In genomic region chr12:120536064-120536791, GRCh38 we compare ENCODE assay signal across 8 cellular contexts. TPM values are rescaled to one million over a fixed set of nuclear protein-coding genes. Genes with fewer than 3 reads are reported as not detected.
DNase-seq lines count a peak whose midpoint lies in the region; ATAC-seq and TF ChIP-seq lines count a peak whose summit lies in the region.

No MANE protein-coding gene starts in this region.

- no peak for TF ChIP-seq CTCF in HL-60 (IDR thresholded peaks at IDR 0.05; ENCODE audit: insufficient read depth, low read length)

- H3K36me3 Mint-ChIP-seq in activated T-cell treated with anti-CD3 and anti-CD28 coated beads, Interleukin-2, amount 50 U/mL, for 4 hours (ENCODE audit: insufficient read depth) = peaks cover 10% of the 10 kb centered on the region
- peaks cover 7% of the 10 kb centered on the region for H3K36me3 Mint-ChIP-seq in stimulated activated memory B cell treated with anti-CD40 and anti-IgM and Interleukin-4, amounts not matched to agents 10 μg/mL and 1 μg/mL and 100 μg/mL, for 72 hours

- peak overlapping the region; percentile 78; the same call in 1 of the 2 replicates for H3K27ac ChIP-seq in HL-60 (replicated peaks)

- no peak for ATAC-seq in activated T-cell treated with anti-CD3 and anti-CD28 coated beads, Interleukin-2, amount 50 U/mL, for 4 hours
- no peak for ATAC-seq in stimulated activated memory B cell treated with anti-CD40 and anti-IgM and Interleukin-4, amounts not matched to agents 10 μg/mL and 1 μg/mL and 100 μg/mL, for 72 hours

- H3K27ac Mint-ChIP-seq in stimulated activated memory B cell treated with anti-CD40 and anti-IgM and Interleukin-4, amounts not matched to agents 10 μg/mL and 1 μg/mL and 100 μg/mL, for 72 hours = peak overlapping the region; percentile 63

- DNase-seq in HL-60 (ENCODE audit: low read depth in 1 of 2, low spot score in 1 of 2) (peak in 1 of 2 experiments; percentile 15), NCI-H446 (lab: John Stamatoyannopoulos, UW) (no peak), NCI-H2081 (lab: John Stamatoyannopoulos, UW) (no peak), putamen (ENCODE audit: low spot score) (no peak), midbrain (lab: John Stamatoyannopoulos, UW) (no peak)
- DNase-seq in activated T-cell treated with anti-CD3 and anti-CD28 coated beads, Interleukin-2, amount 50 U/mL, for 4 hours = no peak

- H3K9me3 Mint-ChIP-seq in activated T-cell treated with anti-CD3 and anti-CD28 coated beads, Interleukin-2, amount 50 U/mL, for 4 hours = no peaks in the 10 kb centered on the region
- H3K9me3 Mint-ChIP-seq in stimulated activated memory B cell treated with anti-CD40 and anti-IgM and Interleukin-4, amounts not matched to agents 10 μg/mL and 1 μg/mL and 100 μg/mL, for 72 hours = no peaks in the 10 kb centered on the region

- H3K27me3 Mint-ChIP-seq in activated T-cell treated with anti-CD3 and anti-CD28 coated beads, Interleukin-2, amount 50 U/mL, for 4 hours (ENCODE audit: low read depth) = no peaks in the 10 kb centered on the region
- H3K27me3 Mint-ChIP-seq in stimulated activated memory B cell treated with anti-CD40 and anti-IgM and Interleukin-4, amounts not matched to agents 10 μg/mL and 1 μg/mL and 100 μg/mL, for 72 hours = no peaks in the 10 kb centered on the region

- peaks cover 62% of the 10 kb centered on the region for H3K4me1 Mint-ChIP-seq in activated T-cell treated with anti-CD3 and anti-CD28 coated beads, Interleukin-2, amount 50 U/mL, for 4 hours (ENCODE audit: low read depth)
- peaks cover 55% of the 10 kb centered on the region for H3K4me1 Mint-ChIP-seq in stimulated activated memory B cell treated with anti-CD40 and anti-IgM and Interleukin-4, amounts not matched to agents 10 μg/mL and 1 μg/mL and 100 μg/mL, for 72 hours

- peak overlapping the region; percentile 95 for H3K4me3 Mint-ChIP-seq in activated T-cell treated with anti-CD3 and anti-CD28 coated beads, Interleukin-2, amount 50 U/mL, for 4 hours
- H3K4me3 Mint-ChIP-seq in stimulated activated memory B cell treated with anti-CD40 and anti-IgM and Interleukin-4, amounts not matched to agents 10 μg/mL and 1 μg/mL and 100 μg/mL, for 72 hours = peak overlapping the region; percentile 99

- H3K27me3 ChIP-seq in HL-60 (ENCODE audit: insufficient read depth, poor library complexity, severe bottlenecking) = no peaks in the 10 kb centered on the region

- peak overlapping the region; percentile 90 for H3K4me3 ChIP-seq in HL-60 (replicated peaks; ENCODE audit: insufficient read depth, low read length)
- peak overlapping the region; percentile 88 for H3K4me3 ChIP-seq in iPS-11a (ENCODE audit: low read depth, low read length)

RNA-seq across cellular contexts. Expression of gene RNF10, which starts 2.1 kb away (rescaled TPM):
- 100 to 1,000 TPM; 152 to 169 (median 161) TPM for total RNA-seq in activated T-cell treated with anti-CD3 and anti-CD28 coated beads, Interleukin-2, amount 50 U/mL, for 4 hours

RNA-seq across cellular contexts. Expression of gene COQ5, which starts 7.3 kb away (rescaled TPM):
- total RNA-seq in activated T-cell treated with anti-CD3 and anti-CD28 coated beads, Interleukin-2, amount 50 U/mL, for 4 hours = 10 to 100 TPM; 23.6 to 29.9 (median 26.4) TPM

RNA-seq across cellular contexts. Expression of gene DYNLL1, which starts 40.3 kb away (rescaled TPM):
- total RNA-seq in activated T-cell treated with anti-CD3 and anti-CD28 coated beads, Interleukin-2, amount 50 U/mL, for 4 hours = 100 to 1,000 TPM; 243 to 252 (median 248) TPM

RNA-seq across cellular contexts. Expression of gene POP5, which starts 45.0 kb away (rescaled TPM):
- total RNA-seq in activated T-cell treated with anti-CD3 and anti-CD28 coated beads, Interleukin-2, amount 50 U/mL, for 4 hours = 10 to 100 TPM; 81.6 to 93.0 (median 92.6) TPM
